Comparison of ENCODE assay signal across 12 cellular contexts in the genomic region with DNA sequence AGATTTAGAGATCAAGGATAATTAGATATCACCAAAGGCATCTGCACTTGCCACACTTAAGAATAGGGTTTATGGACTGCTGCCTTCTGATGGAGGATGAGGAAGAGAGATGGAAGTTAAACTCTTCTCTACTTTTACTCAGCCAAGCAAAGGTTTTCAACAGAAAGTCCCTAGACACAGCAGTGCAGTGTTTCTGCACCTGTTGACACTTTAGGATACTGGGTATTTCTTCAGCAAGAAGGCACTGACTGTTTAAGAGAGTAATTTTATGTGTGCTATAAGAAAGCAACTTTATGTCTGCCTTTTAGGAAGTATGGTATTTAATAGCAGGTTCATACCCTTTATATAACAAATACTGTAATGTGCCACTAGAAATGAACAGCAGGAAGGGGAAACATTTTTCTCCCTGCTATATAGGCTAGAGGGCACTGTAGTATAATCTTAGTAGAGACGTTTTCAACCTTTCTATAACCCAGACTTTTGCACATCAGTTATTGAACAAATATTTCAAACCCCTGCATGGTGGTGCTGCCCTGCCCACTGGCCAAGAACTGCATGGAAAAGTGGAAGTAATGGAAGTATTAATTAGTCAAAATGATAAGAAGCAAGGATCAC.
DNase-seq lines count a peak whose midpoint lies in the region; TF ChIP-seq lines count a peak whose summit lies in the region.
"Had no signal": no experiment of that assay in that cellular context is flagged by ENCODE, and none has a peak within 500 bp of the region (broad histone marks: within the 10 kb centered on the region; RNA-seq: fewer than 3 reads in every experiment).

No MANE protein-coding gene starts in this region.

- TF ChIP-seq CTCF in HEK293 (tag by site-specific recombination; IDR thresholded peaks at IDR 0.05) (no peak), OCI-LY7 (conservative IDR thresholded peaks at IDR 0.05; ENCODE audit: low read length) (peak; percentile 66), esophagus squamous epithelium (IDR thresholded peaks at IDR 0.05) (peak in 3 of 6 experiments; percentile 18 to 42 (median 21)), vagina (IDR thresholded peaks at IDR 0.05) (no peak)

- no peak overlapping the region for H3K4me3 ChIP-seq in HEK293 (ENCODE audit: low read depth, low read length)
- H3K4me3 ChIP-seq in OCI-LY7 (ENCODE audit: low read depth, low read length, poor library complexity, severe bottlenecking): no peak overlapping the region
- no peak overlapping the region for H3K4me3 ChIP-seq in esophagus squamous epithelium
- H3K4me3 ChIP-seq in vagina: no peak overlapping the region
- H3K4me3 ChIP-seq: SJCRH30, thoracic aorta had no signal

- WGBS in esophagus squamous epithelium, 2 donors: 0 to 11% methylated on average over 1 of the region's 1 CpG

- H3K27me3 ChIP-seq in esophagus squamous epithelium: no peaks in the 10 kb centered on the region
- H3K27me3 ChIP-seq in vagina: no peaks in the 10 kb centered on the region
- H3K27me3 ChIP-seq: SJCRH30 had no signal

- no TSS peak for BruUV-seq in OCI-LY7 (replicated peaks; lab: Mats Ljungman, UMichigan)

- H3K36me3 ChIP-seq in HEK293 (ENCODE audit: control insufficient read depth in 2 of 2, insufficient read depth in 1 of 2, low read length in 2 of 2) (no peaks in the 10 kb centered on the region), OCI-LY7 (ENCODE audit: insufficient read depth, low read length) (no peaks in the 10 kb centered on the region), esophagus squamous epithelium (no peaks in the 10 kb centered on the region), vagina (no peaks in the 10 kb centered on the region)
- H3K36me3 ChIP-seq: SJCRH30, thoracic aorta had no signal

- H2AFZ ChIP-seq in OCI-LY7 (ENCODE audit: low read length): no peak overlapping the region

- no peaks in the 10 kb centered on the region for H3K79me2 ChIP-seq in OCI-LY7 (ENCODE audit: insufficient read depth, low read depth, low read length)

- CTCF ChIA-PET in HEK293 (lab: Yijun Ruan, JAX) (interaction anchor here (0.9 kb wide), 1 partner anchor 16 kb away, joined by 3 read pairs; no protein-coding TSS in a partner anchor), OCI-LY7 (lab: Charles Lee; ENCODE audit: unreplicated experiment) (no interaction called here)

- H3K9me2 ChIP-seq in OCI-LY7 (ENCODE audit: insufficient read depth, low read length): no peaks in the 10 kb centered on the region

- H3K4me2 ChIP-seq in OCI-LY7 (ENCODE audit: low read length): no peak overlapping the region

- intact Hi-C loops in OCI-LY7 (cut with micrococcal nuclease; ENCODE audit: unreplicated experiment) (no loop called here), esophagus squamous epithelium (cut with DNase I) (no loop called here), vagina (cut with DNase I) (no loop called here)

- H3K9me3 ChIP-seq in HEK293 (ENCODE audit: control insufficient read depth, insufficient read depth, low read depth, low read length) (no peaks in the 10 kb centered on the region), OCI-LY7 (ENCODE audit: low read length) (no peaks in the 10 kb centered on the region), esophagus squamous epithelium (no peaks in the 10 kb centered on the region), vagina (no peaks in the 10 kb centered on the region)
- H3K9me3 ChIP-seq: SJCRH30, thoracic aorta had no signal

- DNase-seq in DMS153 treated with DMSO at 0.1 percent for 48 hours (lab: John Stamatoyannopoulos, UW; ENCODE audit: unreplicated experiment) (peak; percentile 36), DMS153 (lab: John Stamatoyannopoulos, UW) (no peak), OCI-LY7 (ENCODE audit: low spot score) (peak; percentile 21), glomerular visceral epithelial cell (ENCODE audit: extremely low spot score) (peak; percentile 1), esophagus squamous epithelium (lab: John Stamatoyannopoulos, UW) (no peak), germinal center (ENCODE audit: low spot score) (no peak), vagina (ENCODE audit: extremely low spot score in 2 of 2) (no peak)
- DNase-seq: activated naive CD4-positive, alpha-beta T cell treated with anti-CD3 and anti-CD28 coated beads for 36 hours; SJCRH30 had no signal

- no peaks in the 10 kb centered on the region for H4K20me1 ChIP-seq in OCI-LY7 (ENCODE audit: insufficient read depth, low read length)

- POLR2A ChIA-PET in HEK293 (lab: Yijun Ruan, JAX): no interaction called here
- POLR2A ChIA-PET in OCI-LY7 (lab: Charles Lee): no interaction called here

- H3K4me1 ChIP-seq in HEK293 (ENCODE audit: control insufficient read depth, insufficient read depth, low read length): peaks cover 23% of the 10 kb centered on the region
- peaks cover 37% of the 10 kb centered on the region for H3K4me1 ChIP-seq in OCI-LY7 (ENCODE audit: insufficient read depth, low read length, poor library complexity, severe bottlenecking)
- peaks cover 0 to 32% (median 8%) of the 10 kb centered on the region in 3 donors for H3K4me1 ChIP-seq in esophagus squamous epithelium
- no peaks in the 10 kb centered on the region for H3K4me1 ChIP-seq in vagina

- TF ChIP-seq POLR2A in esophagus squamous epithelium (IDR thresholded peaks at IDR 0.05) (no peak), vagina (IDR thresholded peaks at IDR 0.05) (no peak)

- H3K27ac ChIP-seq in HEK293 (ENCODE audit: extremely low read depth, low read depth, low read length): no peak overlapping the region
- no peak overlapping the region for H3K27ac ChIP-seq in OCI-LY7 (ENCODE audit: low read depth, low read length, poor library complexity, severe bottlenecking)
- H3K27ac ChIP-seq in esophagus squamous epithelium: no peak overlapping the region
- H3K27ac ChIP-seq in vagina: no peak overlapping the region
- H3K27ac ChIP-seq: epithelial cell of prostate, SJCRH30, thoracic aorta had no signal

TF ChIP-seq in HEK293, 187 proteins besides CTCF, POLR2A, EP300 and RAD21 (continues in another document):
- TF ChIP-seq ZNF112 (tag by site-specific recombination; IDR thresholded peaks at IDR 0.05) (no peak), KLF1 (tag by site-specific recombination; IDR thresholded peaks at IDR 0.05) (no peak), MYNN (tag by site-specific recombination; IDR thresholded peaks at IDR 0.05; ENCODE audit: borderline replicate concordance) (no peak), KLF8 (tag by site-specific recombination; IDR thresholded peaks at IDR 0.05) (no peak), ZNF777 (tag by site-specific recombination; IDR thresholded peaks at IDR 0.05; ENCODE audit: borderline replicate concordance) (no peak), ZNF792 (tag by site-specific recombination; IDR thresholded peaks at IDR 0.05) (no peak), ZBTB1 (tag by site-specific recombination; IDR thresholded peaks at IDR 0.05) (no peak), SCRT2 (tag by site-specific recombination; IDR thresholded peaks at IDR 0.05) (peak; percentile 95), ZNF138 (tag by site-specific recombination; IDR thresholded peaks at IDR 0.05; ENCODE audit: borderline replicate concordance) (no peak), ZFP3 (tag by site-specific recombination; IDR thresholded peaks at IDR 0.05; ENCODE audit: low read depth) (no peak), ZNF571 (tag by site-specific recombination; IDR thresholded peaks at IDR 0.05) (no peak), PRDM1 (tag by site-specific recombination; IDR thresholded peaks at IDR 0.05) (no peak), SCRT1 (tag by site-specific recombination; IDR thresholded peaks at IDR 0.05; ENCODE audit: borderline replicate concordance) (peak; percentile 85), SALL2 (tag by site-specific recombination; IDR thresholded peaks at IDR 0.05; ENCODE audit: borderline replicate concordance) (no peak), ZNF473 (tag by site-specific recombination; IDR thresholded peaks at IDR 0.05) (no peak), ZNF548 (tag by site-specific recombination; IDR thresholded peaks at IDR 0.05) (no peak), ZNF292 (tag by site-specific recombination; IDR thresholded peaks at IDR 0.05; ENCODE audit: borderline replicate concordance, low read depth) (no peak), ZBTB17 (tag by site-specific recombination; IDR thresholded peaks at IDR 0.05) (no peak), SP3 (tag by site-specific recombination; IDR thresholded peaks at IDR 0.05) (no peak), ZNF654 (tag by site-specific recombination; IDR thresholded peaks at IDR 0.05; ENCODE audit: low read depth) (peak; percentile 47)
- TF ChIP-seq, protein P1, sequence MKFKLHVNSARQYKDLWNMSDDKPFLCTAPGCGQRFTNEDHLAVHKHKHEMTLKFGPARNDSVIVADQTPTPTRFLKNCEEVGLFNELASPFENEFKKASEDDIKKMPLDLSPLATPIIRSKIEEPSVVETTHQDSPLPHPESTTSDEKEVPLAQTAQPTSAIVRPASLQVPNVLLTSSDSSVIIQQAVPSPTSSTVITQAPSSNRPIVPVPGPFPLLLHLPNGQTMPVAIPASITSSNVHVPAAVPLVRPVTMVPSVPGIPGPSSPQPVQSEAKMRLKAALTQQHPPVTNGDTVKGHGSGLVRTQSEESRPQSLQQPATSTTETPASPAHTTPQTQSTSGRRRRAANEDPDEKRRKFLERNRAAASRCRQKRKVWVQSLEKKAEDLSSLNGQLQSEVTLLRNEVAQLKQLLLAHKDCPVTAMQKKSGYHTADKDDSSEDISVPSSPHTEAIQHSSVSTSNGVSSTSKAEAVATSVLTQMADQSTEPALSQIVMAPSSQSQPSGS (tag by site-specific recombination; IDR thresholded peaks at IDR 0.05; ENCODE audit: low read depth): no peak
- TF ChIP-seq, protein P2, sequence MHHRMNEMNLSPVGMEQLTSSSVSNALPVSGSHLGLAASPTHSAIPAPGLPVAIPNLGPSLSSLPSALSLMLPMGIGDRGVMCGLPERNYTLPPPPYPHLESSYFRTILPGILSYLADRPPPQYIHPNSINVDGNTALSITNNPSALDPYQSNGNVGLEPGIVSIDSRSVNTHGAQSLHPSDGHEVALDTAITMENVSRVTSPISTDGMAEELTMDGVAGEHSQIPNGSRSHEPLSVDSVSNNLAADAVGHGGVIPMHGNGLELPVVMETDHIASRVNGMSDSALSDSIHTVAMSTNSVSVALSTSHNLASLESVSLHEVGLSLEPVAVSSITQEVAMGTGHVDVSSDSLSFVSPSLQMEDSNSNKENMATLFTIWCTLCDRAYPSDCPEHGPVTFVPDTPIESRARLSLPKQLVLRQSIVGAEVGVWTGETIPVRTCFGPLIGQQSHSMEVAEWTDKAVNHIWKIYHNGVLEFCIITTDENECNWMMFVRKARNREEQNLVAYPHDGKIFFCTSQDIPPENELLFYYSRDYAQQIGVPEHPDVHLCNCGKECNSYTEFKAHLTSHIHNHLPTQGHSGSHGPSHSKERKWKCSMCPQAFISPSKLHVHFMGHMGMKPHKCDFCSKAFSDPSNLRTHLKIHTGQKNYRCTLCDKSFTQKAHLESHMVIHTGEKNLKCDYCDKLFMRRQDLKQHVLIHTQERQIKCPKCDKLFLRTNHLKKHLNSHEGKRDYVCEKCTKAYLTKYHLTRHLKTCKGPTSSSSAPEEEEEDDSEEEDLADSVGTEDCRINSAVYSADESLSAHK (tag by site-specific recombination; IDR thresholded peaks at IDR 0.05): no peak

Comparison
In these comparisons a context has a peak if more than half of its experiments do, and no peak if none do; other contexts are left out.
1. DNase-seq: peak in DMS153 treated with DMSO at 0.1 percent for 48 hours (single experiment), OCI-LY7 (single experiment) and glomerular visceral epithelial cell (single experiment); none in DMS153 (single experiment), esophagus squamous epithelium (single experiment), germinal center (single experiment) and vagina (0 of 2).